ENCODE assay signal across 1 cellular context in the genomic region with DNA sequence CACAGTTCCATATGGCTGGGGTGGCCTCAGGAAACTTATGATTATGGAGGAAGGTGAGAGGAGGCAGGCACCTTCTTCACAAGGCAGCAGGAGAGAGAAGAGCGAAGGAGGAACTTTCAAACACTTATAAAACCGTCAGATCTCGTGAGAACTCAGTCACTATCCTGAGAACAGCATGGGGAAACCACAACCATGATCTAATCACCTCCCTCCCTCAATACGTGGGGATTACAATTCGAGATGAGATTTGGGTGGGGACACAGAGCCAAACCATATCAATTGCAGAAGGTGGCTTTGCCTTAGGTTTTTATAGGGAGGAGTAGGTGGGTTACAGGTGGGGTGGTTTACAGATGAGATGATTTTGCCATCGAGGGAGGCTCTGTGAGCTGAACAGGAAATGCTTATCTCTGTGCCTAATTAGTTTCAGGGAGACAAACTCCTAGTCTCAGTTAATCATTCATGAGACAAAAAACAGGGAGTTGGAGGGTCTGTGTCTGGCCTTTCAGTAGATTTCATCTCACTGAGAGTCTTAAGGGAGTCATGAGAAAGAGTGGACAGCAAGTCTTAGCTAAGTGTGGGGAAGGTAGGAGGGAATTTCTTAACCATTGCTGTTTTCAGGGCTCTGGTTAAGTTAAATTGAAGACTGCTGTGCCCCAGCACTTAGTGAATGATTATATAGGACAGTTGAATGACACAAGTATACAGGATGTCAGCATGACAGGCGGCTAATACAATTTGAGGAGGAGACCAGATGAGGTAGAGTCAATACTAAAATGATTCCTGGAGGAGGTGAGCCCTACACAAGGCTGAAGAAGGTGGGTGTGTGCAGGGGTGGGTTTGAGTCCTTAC.
TF ChIP-seq lines count a peak whose summit lies in the region.

No MANE protein-coding gene starts in this region.

TF ChIP-seq in HepG2, 621 proteins besides CTCF, POLR2A, EP300 and RAD21:
- TF ChIP-seq HNF4A (CRISPR knock-in tag; IDR thresholded peaks at IDR 0.05) (no peak), ERF (CRISPR knock-in tag; IDR thresholded peaks at IDR 0.05) (no peak), ZNF547 (CRISPR knock-in tag; IDR thresholded peaks at IDR 0.05) (no peak), PAX8 (CRISPR knock-in tag; IDR thresholded peaks at IDR 0.05; ENCODE audit: borderline replicate concordance) (no peak), MTA3 (CRISPR knock-in tag; IDR thresholded peaks at IDR 0.05) (no peak), SMARCE1 (IDR thresholded peaks at IDR 0.05; ENCODE audit: borderline replicate concordance) (no peak), KMT2B (CRISPR knock-in tag; IDR thresholded peaks at IDR 0.05) (no peak)
- TF ChIP-seq, protein P1, sequence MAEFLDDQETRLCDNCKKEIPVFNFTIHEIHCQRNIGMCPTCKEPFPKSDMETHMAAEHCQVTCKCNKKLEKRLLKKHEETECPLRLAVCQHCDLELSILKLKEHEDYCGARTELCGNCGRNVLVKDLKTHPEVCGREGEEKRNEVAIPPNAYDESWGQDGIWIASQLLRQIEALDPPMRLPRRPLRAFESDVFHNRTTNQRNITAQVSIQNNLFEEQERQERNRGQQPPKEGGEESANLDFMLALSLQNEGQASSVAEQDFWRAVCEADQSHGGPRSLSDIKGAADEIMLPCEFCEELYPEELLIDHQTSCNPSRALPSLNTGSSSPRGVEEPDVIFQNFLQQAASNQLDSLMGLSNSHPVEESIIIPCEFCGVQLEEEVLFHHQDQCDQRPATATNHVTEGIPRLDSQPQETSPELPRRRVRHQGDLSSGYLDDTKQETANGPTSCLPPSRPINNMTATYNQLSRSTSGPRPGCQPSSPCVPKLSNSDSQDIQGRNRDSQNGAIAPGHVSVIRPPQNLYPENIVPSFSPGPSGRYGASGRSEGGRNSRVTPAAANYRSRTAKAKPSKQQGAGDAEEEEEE (CRISPR knock-in tag; IDR thresholded peaks at IDR 0.05; ENCODE audit: borderline replicate concordance): no peak
- TF ChIP-seq, protein P2, sequence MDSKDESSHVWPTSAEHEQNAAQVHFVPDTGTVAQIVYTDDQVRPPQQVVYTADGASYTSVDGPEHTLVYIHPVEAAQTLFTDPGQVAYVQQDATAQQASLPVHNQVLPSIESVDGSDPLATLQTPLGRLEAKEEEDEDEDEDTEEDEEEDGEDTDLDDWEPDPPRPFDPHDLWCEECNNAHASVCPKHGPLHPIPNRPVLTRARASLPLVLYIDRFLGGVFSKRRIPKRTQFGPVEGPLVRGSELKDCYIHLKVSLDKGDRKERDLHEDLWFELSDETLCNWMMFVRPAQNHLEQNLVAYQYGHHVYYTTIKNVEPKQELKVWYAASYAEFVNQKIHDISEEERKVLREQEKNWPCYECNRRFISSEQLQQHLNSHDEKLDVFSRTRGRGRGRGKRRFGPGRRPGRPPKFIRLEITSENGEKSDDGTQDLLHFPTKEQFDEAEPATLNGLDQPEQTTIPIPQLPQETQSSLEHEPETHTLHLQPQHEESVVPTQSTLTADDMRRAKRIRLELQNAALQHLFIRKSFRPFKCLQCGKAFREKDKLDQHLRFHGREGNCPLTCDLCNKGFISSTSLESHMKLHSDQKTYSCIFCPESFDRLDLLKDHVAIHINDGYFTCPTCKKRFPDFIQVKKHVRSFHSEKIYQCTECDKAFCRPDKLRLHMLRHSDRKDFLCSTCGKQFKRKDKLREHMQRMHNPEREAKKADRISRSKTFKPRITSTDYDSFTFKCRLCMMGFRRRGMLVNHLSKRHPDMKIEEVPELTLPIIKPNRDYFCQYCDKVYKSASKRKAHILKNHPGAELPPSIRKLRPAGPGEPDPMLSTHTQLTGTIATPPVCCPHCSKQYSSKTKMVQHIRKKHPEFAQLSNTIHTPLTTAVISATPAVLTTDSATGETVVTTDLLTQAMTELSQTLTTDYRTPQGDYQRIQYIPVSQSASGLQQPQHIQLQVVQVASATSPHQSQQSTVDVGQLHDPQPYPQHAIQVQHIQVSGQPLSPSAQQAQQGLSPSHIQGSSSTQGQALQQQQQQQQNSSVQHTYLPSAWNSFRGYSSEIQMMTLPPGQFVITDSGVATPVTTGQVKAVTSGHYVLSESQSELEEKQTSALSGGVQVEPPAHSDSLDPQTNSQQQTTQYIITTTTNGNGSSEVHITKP (CRISPR knock-in tag; IDR thresholded peaks at IDR 0.05; ENCODE audit: low read depth): no peak
- TF ChIP-seq, protein P3, sequence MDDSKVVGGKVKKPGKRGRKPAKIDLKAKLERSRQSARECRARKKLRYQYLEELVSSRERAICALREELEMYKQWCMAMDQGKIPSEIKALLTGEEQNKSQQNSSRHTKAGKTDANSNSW (CRISPR knock-in tag; IDR thresholded peaks at IDR 0.05; ENCODE audit: borderline replicate concordance): no peak
